11 cellular contexts compared by ENCODE assay signal in genomic region chr18:27794527-27794926, GRCh38.
DNase-seq lines count a peak whose midpoint lies in the region; TF ChIP-seq lines count a peak whose summit lies in the region.
"Had no signal": no experiment of that assay in that cellular context is flagged by ENCODE, and none has a peak within 500 bp of the region (broad histone marks: within the 10 kb centered on the region; RNA-seq: fewer than 3 reads in every experiment).

No MANE protein-coding gene starts in this region.

- H3F3A ChIP-seq in Loucy (ENCODE audit: low read depth), result no peaks in the 10 kb centered on the region

- no peaks in the 10 kb centered on the region for H3K4me1 ChIP-seq in Loucy (ENCODE audit: insufficient read depth, low read length, poor library complexity, severe bottlenecking)
- H3K4me1 ChIP-seq in mesendoderm (ENCODE audit: control insufficient read depth, low read depth, low read length), result no peaks in the 10 kb centered on the region
- H3K4me1 ChIP-seq in trophoblast cell (ENCODE audit: control insufficient read depth in 1 of 2, insufficient read depth in 2 of 2, low read length in 2 of 2), result no peaks in the 10 kb centered on the region

- no peak overlapping the region for H3K18ac ChIP-seq in mesendoderm (ENCODE audit: low read length)
- no peak overlapping the region for H3K18ac ChIP-seq in trophoblast cell (ENCODE audit: low read length)

- H2AK5ac ChIP-seq in mesendoderm (ENCODE audit: low read length), result no peak overlapping the region
- no peak overlapping the region for H2AK5ac ChIP-seq in trophoblast cell (ENCODE audit: low read length)

- H4K20me1 ChIP-seq in Loucy (ENCODE audit: insufficient read depth, low read length, poor library complexity, severe bottlenecking), result no peaks in the 10 kb centered on the region

- no peak overlapping the region for H2BK15ac ChIP-seq in mesendoderm (replicated peaks; ENCODE audit: low read depth)

- H3K9ac ChIP-seq in Loucy (ENCODE audit: low read depth, low read length, poor library complexity, severe bottlenecking) (no peak overlapping the region), mesendoderm (ENCODE audit: low read length) (no peak overlapping the region), trophoblast cell (ENCODE audit: low read length) (peak overlapping the region; percentile 61)

- H2AFZ ChIP-seq in Loucy (ENCODE audit: low read length), result peak overlapping the region; percentile 32
- no peak overlapping the region for H2AFZ ChIP-seq in trophoblast cell (ENCODE audit: insufficient read depth, low read length, poor library complexity)

- H3K4me3 ChIP-seq in Loucy (ENCODE audit: low read length, poor library complexity, severe bottlenecking) (no peak overlapping the region), mesendoderm (ENCODE audit: low read length) (no peak overlapping the region), trophoblast cell (ENCODE audit: low read depth, low read length) (no peak overlapping the region)

- H3K4me2 ChIP-seq in Loucy (ENCODE audit: low read depth, low read length, poor library complexity, severe bottlenecking), result peak overlapping the region; percentile 8
- no peak overlapping the region for H3K4me2 ChIP-seq in mesendoderm (ENCODE audit: low read length)
- no peak overlapping the region for H3K4me2 ChIP-seq in trophoblast cell (ENCODE audit: low read length)

- no peaks in the 10 kb centered on the region for H3K79me2 ChIP-seq in Loucy (ENCODE audit: insufficient read depth, low read length)
- H3K79me2 ChIP-seq in mesendoderm (ENCODE audit: control insufficient read depth, insufficient read depth, low read length), result no peaks in the 10 kb centered on the region
- H3K79me2 ChIP-seq in trophoblast cell (ENCODE audit: control insufficient read depth, insufficient read depth, low read length, poor library complexity), result no peaks in the 10 kb centered on the region

- H4K5ac ChIP-seq in mesendoderm (ENCODE audit: low read length), result no peak overlapping the region

- no peaks in the 10 kb centered on the region for H3K9me2 ChIP-seq in Loucy (replicated peaks; ENCODE audit: low read depth, low read length)

- no peaks in the 10 kb centered on the region for H3K79me1 ChIP-seq in mesendoderm (ENCODE audit: low read length)
- H3K79me1 ChIP-seq in trophoblast cell (ENCODE audit: low read length), result no peaks in the 10 kb centered on the region

- H3K4ac ChIP-seq in mesendoderm (ENCODE audit: low read depth, low read length), result no peak overlapping the region
- no peak overlapping the region for H3K4ac ChIP-seq in trophoblast cell (ENCODE audit: low read depth, low read length)

- no peak for TF ChIP-seq CTCF in Loucy (conservative IDR thresholded peaks at IDR 0.05; ENCODE audit: low read length)

- H4K12ac ChIP-seq in trophoblast cell (ENCODE audit: low read depth, low read length), result no peak overlapping the region

- no peak overlapping the region for H4K8ac ChIP-seq in mesendoderm (ENCODE audit: low read depth, low read length)
- no peak overlapping the region for H4K8ac ChIP-seq in trophoblast cell (ENCODE audit: low read depth, low read length)

- H3K14ac ChIP-seq in trophoblast cell (ENCODE audit: low read length), result no peak overlapping the region

- no peak overlapping the region for H3K27ac ChIP-seq in mesendoderm (ENCODE audit: low read depth, low read length)
- H3K27ac ChIP-seq in trophoblast cell (ENCODE audit: low read depth, low read length), result no peak overlapping the region
- H3K27ac ChIP-seq: C4-2B had no signal

- no peak overlapping the region for H4K91ac ChIP-seq in trophoblast cell (ENCODE audit: low read depth, low read length)

- no peak overlapping the region for H3K56ac ChIP-seq in mesendoderm (ENCODE audit: low read length)

- H3K36me3 ChIP-seq in Loucy (ENCODE audit: insufficient read depth, low read length) (no peaks in the 10 kb centered on the region), mesendoderm (ENCODE audit: control insufficient read depth, insufficient read depth, low read length) (no peaks in the 10 kb centered on the region), trophoblast cell (ENCODE audit: control insufficient read depth in 1 of 2, insufficient read depth in 2 of 2, low read length in 2 of 2) (no peaks in the 10 kb centered on the region)

- no CpG with 5 or more reads among the region's 1 CpG for WGBS in mesendoderm (ENCODE audit: extremely low coverage, insufficient coverage, low lambda C conversion rate)
- no CpG with 5 or more reads among the region's 1 CpG for WGBS in trophoblast cell (ENCODE audit: extremely low coverage, insufficient coverage, insufficient read length)

- no peak overlapping the region for H2BK12ac ChIP-seq in trophoblast cell (ENCODE audit: low read length)

- no peaks in the 10 kb centered on the region for H3K27me3 ChIP-seq in Loucy (ENCODE audit: insufficient read depth, low read length, poor library complexity, severe bottlenecking)
- no peaks in the 10 kb centered on the region for H3K27me3 ChIP-seq in mesendoderm (ENCODE audit: insufficient read depth, low read length, poor library complexity)
- no peaks in the 10 kb centered on the region for H3K27me3 ChIP-seq in trophoblast cell (ENCODE audit: insufficient read depth, low read length)

- H3K23ac ChIP-seq in mesendoderm (ENCODE audit: low read length) (peak overlapping the region; percentile 75), trophoblast cell (ENCODE audit: low read length) (no peak overlapping the region)

- H2BK5ac ChIP-seq in mesendoderm (ENCODE audit: low read length) (no peak overlapping the region), trophoblast cell (ENCODE audit: low read depth, low read length, poor library complexity) (no peak overlapping the region)

- H2BK120ac ChIP-seq in mesendoderm (ENCODE audit: low read depth, low read length) (no peak overlapping the region), trophoblast cell (ENCODE audit: insufficient read depth, low read length, poor library complexity) (no peak overlapping the region)

- no peaks in the 10 kb centered on the region for H3K9me3 ChIP-seq in Loucy (ENCODE audit: insufficient read depth, low read depth, low read length)
- no peaks in the 10 kb centered on the region for H3K9me3 ChIP-seq in trophoblast cell (ENCODE audit: insufficient read depth, low read depth, low read length)

- peak; percentile 47 for DNase-seq in DMS 273 (lab: John Stamatoyannopoulos, UW; ENCODE audit: unreplicated experiment)
- DNase-seq in mesendoderm, result no peak
- no peak for DNase-seq in trophoblast cell
- no peak for DNase-seq in GM03348 (ENCODE audit: low spot score)
- no peak for DNase-seq in activated effector memory CD4-positive, alpha-beta T cell treated with Interleukin-2 at 50 U/mL for 16 hours
- no peak for DNase-seq in retina
- DNase-seq: CD4-positive, alpha-beta memory T cell; GF-D8; HCEC 1CT had no signal
